1 cellular context compared by ENCODE assay signal in the genomic region with DNA sequence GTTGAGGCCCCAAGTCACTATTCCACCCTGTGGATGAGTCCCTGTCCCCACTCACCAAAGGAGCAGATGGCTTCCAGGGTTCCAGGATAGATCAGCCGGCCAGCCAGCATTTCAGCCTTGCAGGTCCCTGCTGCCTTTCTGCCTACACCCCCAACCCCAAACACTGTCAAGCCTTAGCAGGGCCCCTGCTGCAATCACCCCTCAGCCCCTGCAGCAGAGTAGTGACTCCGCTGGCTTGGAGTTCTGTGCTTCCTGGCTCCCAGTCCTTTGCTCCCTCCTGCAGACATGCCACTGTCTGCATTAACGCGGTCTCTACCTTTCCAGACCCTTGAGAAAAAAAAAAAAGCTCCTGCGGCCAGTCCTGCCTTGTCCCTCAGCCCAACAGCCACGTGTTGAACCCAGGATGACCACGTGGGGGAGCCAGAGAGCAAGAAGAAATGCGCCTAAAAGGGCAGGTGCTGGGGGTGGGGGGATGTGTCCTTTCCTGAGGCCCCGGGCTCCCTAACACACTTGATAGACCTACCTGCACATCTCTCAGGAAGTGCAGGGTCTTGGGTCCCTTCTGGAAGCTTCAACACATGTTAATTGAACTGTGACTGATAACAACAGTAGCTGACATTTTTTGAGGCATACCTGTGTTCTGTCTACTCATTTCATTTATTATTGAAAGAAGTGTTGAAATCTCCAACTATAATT.
TF ChIP-seq lines count a peak whose summit lies in the region.

No MANE protein-coding gene starts in this region.

TF ChIP-seq in GM12878, 131 proteins besides CTCF, POLR2A, EP300 and RAD21 (continued from another document and continues in another):
- TF ChIP-seq ZBTB4 (CRISPR knock-in tag; IDR thresholded peaks at IDR 0.05) (no peak), YY1 (IDR thresholded peaks at IDR 0.05; ENCODE audit: low read depth, low read length) (peak; percentile 77), ASH2L (IDR thresholded peaks at IDR 0.05; ENCODE audit: borderline replicate concordance, low read depth) (no peak), KLF5 (IDR thresholded peaks at IDR 0.05; ENCODE audit: partially characterized antibody) (no peak), ATF3 (IDR thresholded peaks at IDR 0.05; ENCODE audit: borderline replicate concordance, extremely low read depth, low read depth, low read length) (0 out of 2 replicates have a peak, but pooled peaks have one; percentile 14), ZNF384 (IDR thresholded peaks at IDR 0.05; ENCODE audit: borderline replicate concordance, low read depth, low read length) (peak; percentile 77), SP1 (IDR thresholded peaks at IDR 0.05; ENCODE audit: low read depth, low read length) (no peak), CBX3 (IDR thresholded peaks at IDR 0.05; ENCODE audit: borderline replicate concordance, low read depth) (no peak), STAT3 (IDR thresholded peaks at IDR 0.05; ENCODE audit: low read depth, low read length) (no peak), IRF3 (IDR thresholded peaks at IDR 0.05) (no peak), REST (IDR thresholded peaks at IDR 0.05; ENCODE audit: low read depth, low read length) (no peak), PAX8 (IDR thresholded peaks at IDR 0.05) (no peak), POU2F2 (IDR thresholded peaks at IDR 0.05; ENCODE audit: borderline replicate concordance, low read depth, low read length) (peak; percentile 47; the same call in 1 of the 3 replicates), JUNB (IDR thresholded peaks at IDR 0.05) (no peak), HDAC2 (IDR thresholded peaks at IDR 0.05) (no peak), KDM1A (IDR thresholded peaks at IDR 0.05; ENCODE audit: borderline replicate concordance) (no peak), MTA3 (IDR thresholded peaks at IDR 0.05; ENCODE audit: borderline replicate concordance, low read length) (no peak), CREB1 (IDR thresholded peaks at IDR 0.05; ENCODE audit: low read depth) (no peak), ZNF217 (IDR thresholded peaks at IDR 0.05) (no peak), CHD2 (IDR thresholded peaks at IDR 0.05; ENCODE audit: borderline replicate concordance, low read depth, low read length) (peak; percentile 59; the same call in 1 of the 2 replicates), NFYA (IDR thresholded peaks at IDR 0.05; ENCODE audit: borderline replicate concordance, low read depth, low read length) (no peak), SRF (IDR thresholded peaks at IDR 0.05; ENCODE audit: low read depth in 2 of 2, low read length in 2 of 2) (peak in 1 of 2 experiments; percentile 19; a peak in 1 of 4 replicates), NRF1 (conservative IDR thresholded peaks at IDR 0.05; ENCODE audit: low read depth, low read length) (no peak), RELB (IDR thresholded peaks at IDR 0.05; ENCODE audit: low read depth) (0 out of 2 replicates have a peak, but pooled peaks have one; percentile 31), SMC3 (IDR thresholded peaks at IDR 0.05; ENCODE audit: borderline replicate concordance, low read length) (peak; percentile 95), TARDBP (IDR thresholded peaks at IDR 0.05; ENCODE audit: borderline replicate concordance) (no peak), RUNX3 (IDR thresholded peaks at IDR 0.05; ENCODE audit: low read length) (no peak), TCF7 (IDR thresholded peaks at IDR 0.05; ENCODE audit: borderline replicate concordance) (no peak), MXI1 (IDR thresholded peaks at IDR 0.05; ENCODE audit: low read depth, low read length) (0 out of 2 replicates have a peak, but pooled peaks have one; percentile 50), YBX1 (IDR thresholded peaks at IDR 0.05) (no peak), RBBP5 (conservative IDR thresholded peaks at IDR 0.05) (no peak), BMI1 (IDR thresholded peaks at IDR 0.05; ENCODE audit: borderline replicate concordance) (no peak), SMAD5 (IDR thresholded peaks at IDR 0.05; ENCODE audit: low read depth) (no peak)
- TF ChIP-seq, protein P1, sequence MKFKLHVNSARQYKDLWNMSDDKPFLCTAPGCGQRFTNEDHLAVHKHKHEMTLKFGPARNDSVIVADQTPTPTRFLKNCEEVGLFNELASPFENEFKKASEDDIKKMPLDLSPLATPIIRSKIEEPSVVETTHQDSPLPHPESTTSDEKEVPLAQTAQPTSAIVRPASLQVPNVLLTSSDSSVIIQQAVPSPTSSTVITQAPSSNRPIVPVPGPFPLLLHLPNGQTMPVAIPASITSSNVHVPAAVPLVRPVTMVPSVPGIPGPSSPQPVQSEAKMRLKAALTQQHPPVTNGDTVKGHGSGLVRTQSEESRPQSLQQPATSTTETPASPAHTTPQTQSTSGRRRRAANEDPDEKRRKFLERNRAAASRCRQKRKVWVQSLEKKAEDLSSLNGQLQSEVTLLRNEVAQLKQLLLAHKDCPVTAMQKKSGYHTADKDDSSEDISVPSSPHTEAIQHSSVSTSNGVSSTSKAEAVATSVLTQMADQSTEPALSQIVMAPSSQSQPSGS (IDR thresholded peaks at IDR 0.05; ENCODE audit: low read length), result no peak
- TF ChIP-seq, protein P2, sequence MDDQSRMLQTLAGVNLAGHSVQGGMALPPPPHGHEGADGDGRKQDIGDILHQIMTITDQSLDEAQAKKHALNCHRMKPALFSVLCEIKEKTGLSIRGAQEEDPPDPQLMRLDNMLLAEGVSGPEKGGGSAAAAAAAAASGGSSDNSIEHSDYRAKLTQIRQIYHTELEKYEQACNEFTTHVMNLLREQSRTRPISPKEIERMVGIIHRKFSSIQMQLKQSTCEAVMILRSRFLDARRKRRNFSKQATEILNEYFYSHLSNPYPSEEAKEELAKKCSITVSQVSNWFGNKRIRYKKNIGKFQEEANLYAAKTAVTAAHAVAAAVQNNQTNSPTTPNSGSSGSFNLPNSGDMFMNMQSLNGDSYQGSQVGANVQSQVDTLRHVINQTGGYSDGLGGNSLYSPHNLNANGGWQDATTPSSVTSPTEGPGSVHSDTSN (IDR thresholded peaks at IDR 0.05; ENCODE audit: insufficient replicate concordance, low read depth, low read length), result no peak
- TF ChIP-seq, protein P3, sequence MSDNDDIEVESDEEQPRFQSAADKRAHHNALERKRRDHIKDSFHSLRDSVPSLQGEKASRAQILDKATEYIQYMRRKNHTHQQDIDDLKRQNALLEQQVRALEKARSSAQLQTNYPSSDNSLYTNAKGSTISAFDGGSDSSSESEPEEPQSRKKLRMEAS (IDR thresholded peaks at IDR 0.05; ENCODE audit: low read depth, low read length), result peak; percentile 94
- TF ChIP-seq, protein P4, sequence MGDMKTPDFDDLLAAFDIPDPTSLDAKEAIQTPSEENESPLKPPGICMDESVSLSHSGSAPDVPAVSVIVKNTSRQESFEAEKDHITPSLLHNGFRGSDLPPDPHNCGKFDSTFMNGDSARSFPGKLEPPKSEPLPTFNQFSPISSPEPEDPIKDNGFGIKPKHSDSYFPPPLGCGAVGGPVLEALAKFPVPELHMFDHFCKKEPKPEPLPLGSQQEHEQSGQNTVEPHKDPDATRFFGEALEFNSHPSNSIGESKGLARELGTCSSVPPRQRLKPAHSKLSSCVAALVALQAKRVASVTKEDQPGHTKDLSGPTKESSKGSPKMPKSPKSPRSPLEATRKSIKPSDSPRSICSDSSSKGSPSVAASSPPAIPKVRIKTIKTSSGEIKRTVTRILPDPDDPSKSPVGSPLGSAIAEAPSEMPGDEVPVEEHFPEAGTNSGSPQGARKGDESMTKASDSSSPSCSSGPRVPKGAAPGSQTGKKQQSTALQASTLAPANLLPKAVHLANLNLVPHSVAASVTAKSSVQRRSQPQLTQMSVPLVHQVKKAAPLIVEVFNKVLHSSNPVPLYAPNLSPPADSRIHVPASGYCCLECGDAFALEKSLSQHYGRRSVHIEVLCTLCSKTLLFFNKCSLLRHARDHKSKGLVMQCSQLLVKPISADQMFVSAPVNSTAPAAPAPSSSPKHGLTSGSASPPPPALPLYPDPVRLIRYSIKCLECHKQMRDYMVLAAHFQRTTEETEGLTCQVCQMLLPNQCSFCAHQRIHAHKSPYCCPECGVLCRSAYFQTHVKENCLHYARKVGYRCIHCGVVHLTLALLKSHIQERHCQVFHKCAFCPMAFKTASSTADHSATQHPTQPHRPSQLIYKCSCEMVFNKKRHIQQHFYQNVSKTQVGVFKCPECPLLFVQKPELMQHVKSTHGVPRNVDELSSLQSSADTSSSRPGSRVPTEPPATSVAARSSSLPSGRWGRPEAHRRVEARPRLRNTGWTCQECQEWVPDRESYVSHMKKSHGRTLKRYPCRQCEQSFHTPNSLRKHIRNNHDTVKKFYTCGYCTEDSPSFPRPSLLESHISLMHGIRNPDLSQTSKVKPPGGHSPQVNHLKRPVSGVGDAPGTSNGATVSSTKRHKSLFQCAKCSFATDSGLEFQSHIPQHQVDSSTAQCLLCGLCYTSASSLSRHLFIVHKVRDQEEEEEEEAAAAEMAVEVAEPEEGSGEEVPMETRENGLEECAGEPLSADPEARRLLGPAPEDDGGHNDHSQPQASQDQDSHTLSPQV (IDR thresholded peaks at IDR 0.05), result no peak
